ENCODE assay signal across 29 cellular contexts in the genomic region with DNA sequence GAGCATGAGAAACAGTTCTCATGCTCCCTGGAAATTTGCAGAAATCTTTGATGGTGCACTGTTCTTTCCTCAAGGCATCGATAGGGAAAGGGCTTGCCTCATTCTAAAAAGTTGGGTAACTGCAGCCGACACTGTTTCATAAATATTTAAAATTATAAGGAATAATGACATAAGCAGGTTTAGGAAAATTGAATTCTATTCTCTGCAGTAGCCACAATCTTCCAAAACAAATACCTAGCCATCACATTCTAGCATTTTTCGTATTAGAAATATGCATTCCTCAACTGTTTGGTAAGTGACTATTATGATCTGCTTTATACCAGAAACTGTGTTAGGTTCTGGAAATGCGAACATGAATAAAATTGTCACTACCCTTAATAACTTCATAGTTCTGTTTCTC.
DNase-seq lines count a peak whose midpoint lies in the region; ATAC-seq, FAIRE-seq and TF ChIP-seq lines count a peak whose summit lies in the region.
"Had no signal": no experiment of that assay in that cellular context is flagged by ENCODE, and none has a peak within 500 bp of the region (broad histone marks: within the 10 kb centered on the region; RNA-seq: fewer than 3 reads in every experiment).

No MANE protein-coding gene starts in this region.

- H3K4me1 Mint-ChIP-seq in astrocyte (ENCODE audit: low read depth, unreplicated experiment) (peaks cover 3% of the 10 kb centered on the region), nephron progenitor cell (peaks cover 27% of the 10 kb centered on the region)
- H3K4me1 Mint-ChIP-seq: activated CD4-positive, alpha-beta T cell treated with anti-CD3 and anti-CD28 coated beads, Interleukin-2, amount 10 ng/mL, durations not matched to agents 24 days and 14 days; activated naive CD4-positive, alpha-beta T cell treated with anti-CD3 and anti-CD28 coated beads, Interleukin-2, amount 10 ng/mL, durations not matched to agents 7 days and 5 days; T-helper 17 cell had no signal

- H3K79me2 ChIP-seq in astrocyte (ENCODE audit: insufficient read depth, low read length) = no peaks in the 10 kb centered on the region
- H3K79me2 ChIP-seq: hepatocyte, parathyroid adenoma had no signal

- intact Hi-C loops in sciatic nerve (cut with DNase I) = no loop called here

- no peaks in the 10 kb centered on the region for H3K9me3 Mint-ChIP-seq in astrocyte (ENCODE audit: unreplicated experiment)
- H3K9me3 Mint-ChIP-seq in nephron progenitor cell = peaks cover 7% of the 10 kb centered on the region
- H3K9me3 Mint-ChIP-seq: activated naive CD4-positive, alpha-beta T cell treated with anti-CD3 and anti-CD28 coated beads, Interleukin-2, amount 10 ng/mL, durations not matched to agents 7 days and 5 days; activated T-cell treated with anti-CD3 and anti-CD28 coated beads, Interleukin-2, amount 50 U/mL, for 72 hours; natural killer cell treated with Interleukin-12 subunit alpha and Interleukin-12 subunit beta and Interleukin-15 and Interleukin-18, amount 100 ng/mL, for 72 hours had no signal

- H3K36me3 ChIP-seq in astrocyte (ENCODE audit: insufficient read depth, low read length) = no peaks in the 10 kb centered on the region
- H3K36me3 ChIP-seq: ascending aorta, BLaER1 had no signal

- H3K36me3 Mint-ChIP-seq in astrocyte (ENCODE audit: low read depth, unreplicated experiment) (no peaks in the 10 kb centered on the region), nephron progenitor cell (ENCODE audit: low read depth) (peaks cover 22% of the 10 kb centered on the region)
- H3K36me3 Mint-ChIP-seq: activated naive CD4-positive, alpha-beta T cell treated with anti-CD3 and anti-CD28 coated beads, Interleukin-2, amount 10 ng/mL, durations not matched to agents 7 days and 5 days; natural killer cell treated with Interleukin-12 subunit alpha and Interleukin-12 subunit beta and Interleukin-15 and Interleukin-18, amount 100 ng/mL, for 72 hours had no signal

- H3K4me2 ChIP-seq in astrocyte (ENCODE audit: low read length) = no peak overlapping the region
- H3K4me2 ChIP-seq: BLaER1, hepatocyte had no signal

- no peak overlapping the region for H3K4me3 ChIP-seq in astrocyte (ENCODE audit: insufficient read depth, low read depth, low read length)
- H3K4me3 ChIP-seq: ascending aorta, BLaER1, hepatocyte had no signal

- no peaks in the 10 kb centered on the region for H3K4me1 ChIP-seq in astrocyte (ENCODE audit: insufficient read depth, low read length)
- H3K4me1 ChIP-seq: BLaER1, parathyroid adenoma had no signal

- H3K27ac ChIP-seq in astrocyte (ENCODE audit: low read depth, low read length) = no peak overlapping the region
- H3K27ac ChIP-seq: ascending aorta, BLaER1, epithelial cell of prostate, hepatocyte, parathyroid adenoma, VCaP had no signal

- no peak for TF ChIP-seq CTCF in astrocyte (IDR thresholded peaks at IDR 0.05; ENCODE audit: insufficient read depth, low read depth, low read length)
- no peak for TF ChIP-seq CTCF in nephron progenitor cell (IDR thresholded peaks at IDR 0.05)

- H3K9ac ChIP-seq in astrocyte (ENCODE audit: low read length) = no peak overlapping the region
- H3K9ac ChIP-seq: BLaER1, parathyroid adenoma had no signal

- ATAC-seq in GM18870 (IDR thresholded peaks at IDR 0.05; ENCODE audit: unreplicated experiment) = no peak
- ATAC-seq in sciatic nerve = no peak
- ATAC-seq: activated T-cell treated with anti-CD3 and anti-CD28 coated beads, Interleukin-2, amount 50 U/mL, for 72 hours; left lobe of liver; natural killer cell treated with Interleukin-12 subunit alpha and Interleukin-12 subunit beta and Interleukin-15 and Interleukin-18, amount 100 ng/mL, for 72 hours; right cardiac atrium; T-helper 17 cell had no signal

- no peaks in the 10 kb centered on the region for H3K9me3 ChIP-seq in astrocyte (ENCODE audit: insufficient read depth, low read depth, low read length)
- H3K9me3 ChIP-seq: ascending aorta had no signal

- no peaks in the 10 kb centered on the region for H3K27me3 Mint-ChIP-seq in astrocyte (ENCODE audit: low read depth, unreplicated experiment)
- H3K27me3 Mint-ChIP-seq in nephron progenitor cell (ENCODE audit: low read depth, poor library complexity) = no peaks in the 10 kb centered on the region
- H3K27me3 Mint-ChIP-seq: activated CD4-positive, alpha-beta T cell treated with anti-CD3 and anti-CD28 coated beads, Interleukin-2, amount 10 ng/mL, durations not matched to agents 24 days and 14 days; activated naive CD4-positive, alpha-beta T cell treated with anti-CD3 and anti-CD28 coated beads, Interleukin-2, amount 10 ng/mL, durations not matched to agents 7 days and 5 days; T-helper 17 cell had no signal

- no peaks in the 10 kb centered on the region for H3K27me3 ChIP-seq in astrocyte (ENCODE audit: insufficient read depth, low read length)
- H3K27me3 ChIP-seq: ascending aorta, BLaER1, hepatocyte had no signal

- H3K27ac Mint-ChIP-seq in astrocyte (ENCODE audit: unreplicated experiment) = no peak overlapping the region
- H3K27ac Mint-ChIP-seq in nephron progenitor cell = no peak overlapping the region
- H3K27ac Mint-ChIP-seq: activated CD4-positive, alpha-beta T cell treated with anti-CD3 and anti-CD28 coated beads, Interleukin-2, amount 10 ng/mL, durations not matched to agents 24 days and 14 days; activated naive CD4-positive, alpha-beta T cell treated with anti-CD3 and anti-CD28 coated beads, Interleukin-2, amount 10 ng/mL, durations not matched to agents 7 days and 5 days; activated T-cell treated with anti-CD3 and anti-CD28 coated beads, Interleukin-2, amount 50 U/mL, for 72 hours; natural killer cell treated with Interleukin-12 subunit alpha and Interleukin-12 subunit beta and Interleukin-15 and Interleukin-18, amount 100 ng/mL, for 72 hours; T-helper 17 cell had no signal

- no peak overlapping the region for H3K4me3 Mint-ChIP-seq in astrocyte (ENCODE audit: unreplicated experiment)
- no peak overlapping the region for H3K4me3 Mint-ChIP-seq in nephron progenitor cell
- H3K4me3 Mint-ChIP-seq: activated CD4-positive, alpha-beta T cell treated with anti-CD3 and anti-CD28 coated beads, Interleukin-2, amount 10 ng/mL, durations not matched to agents 24 days and 14 days; activated naive CD4-positive, alpha-beta T cell treated with anti-CD3 and anti-CD28 coated beads, Interleukin-2, amount 10 ng/mL, durations not matched to agents 7 days and 5 days; activated T-cell treated with anti-CD3 and anti-CD28 coated beads, Interleukin-2, amount 50 U/mL, for 72 hours; natural killer cell treated with Interleukin-12 subunit alpha and Interleukin-12 subunit beta and Interleukin-15 and Interleukin-18, amount 100 ng/mL, for 72 hours; T-helper 17 cell had no signal

- DNase-seq in GM03348 (ENCODE audit: low spot score) (peak; percentile 44), astrocyte (ENCODE audit: low read depth) (peak; percentile 80), hepatic stellate cell (ENCODE audit: low spot score) (peak; percentile 10), amygdala (lab: John Stamatoyannopoulos, UW) (no peak), sciatic nerve (ENCODE audit: low spot score) (no peak), nephron progenitor cell (no peak)
- DNase-seq: activated CD4-positive, alpha-beta T cell treated with anti-CD3 and anti-CD28 coated beads, Interleukin-2, amount 10 ng/mL, durations not matched to agents 24 days and 14 days; activated naive CD4-positive, alpha-beta T cell treated with anti-CD3 and anti-CD28 coated beads, Interleukin-2, amount 10 ng/mL, durations not matched to agents 7 days and 5 days; activated T-cell treated with anti-CD3 and anti-CD28 coated beads, Interleukin-2, amount 50 U/mL, for 72 hours; cerebellar nuclear complex; DMS53; foreskin melanocyte; NCI-H1092 treated with DMSO at 0.1 percent for 48 hours; NCI-H1930; NCI-H748 treated with DMSO at 0.1 percent for 48 hours; right cardiac atrium; RPMI8226; stimulated activated CD4-positive, alpha-beta T cell treated with anti-CD3 and anti-CD28 coated beads, Interleukin-4, amount 100 ng/mL, for 4 hours; stimulated activated naive CD4-positive, alpha-beta T cell treated with Interleukin-2 at 50 U/mL for 16 hours; T-helper 17 cell had no signal

- no peak overlapping the region for H2AFZ ChIP-seq in astrocyte (ENCODE audit: low read depth, low read length)
- H2AFZ ChIP-seq: hepatocyte, parathyroid adenoma had no signal

- H4K20me1 ChIP-seq in astrocyte (ENCODE audit: insufficient read depth, low read length) = no peaks in the 10 kb centered on the region
- H4K20me1 ChIP-seq: BLaER1 had no signal

- peak; percentile 20 for FAIRE-seq in astrocyte (lab: Jason Lieb, UNC)

Comparison
In these comparisons a context has a peak if more than half of its experiments do, and no peak if none do; other contexts are left out.
1. DNase-seq: peak in GM03348 (single experiment), astrocyte (single experiment) and hepatic stellate cell (single experiment); none in amygdala (0 of 56), sciatic nerve (single experiment) and nephron progenitor cell (single experiment).